8 cellular contexts compared by ENCODE assay signal in genomic region chr4:69831646-69832325, GRCh38. TPM values are rescaled to one million over a fixed set of nuclear protein-coding genes. Genes with fewer than 3 reads are reported as not detected.
DNase-seq lines count a peak whose midpoint lies in the region; ATAC-seq and TF ChIP-seq lines count a peak whose summit lies in the region.

No MANE protein-coding gene starts in this region.

- peak overlapping the region in 1 of 2 donors; percentile 43 for H3K4me3 Mint-ChIP-seq in effector memory CD8-positive, alpha-beta T cell
- no peak overlapping the region for H3K4me3 Mint-ChIP-seq in stimulated activated effector memory CD8-positive, alpha-beta T cell treated with anti-CD3 and anti-CD28 coated beads, Interleukin-12 subunit alpha, Interleukin-12 subunit beta, amount 100 ng/mL, for 72 hours
- no peak overlapping the region for H3K4me3 Mint-ChIP-seq in osteocyte (ENCODE audit: unreplicated experiment)

- peaks cover 4 to 18% of the 10 kb centered on the region in 2 donors for H3K9me3 Mint-ChIP-seq in effector memory CD8-positive, alpha-beta T cell
- peaks cover 6% of the 10 kb centered on the region for H3K9me3 Mint-ChIP-seq in stimulated activated effector memory CD8-positive, alpha-beta T cell treated with anti-CD3 and anti-CD28 coated beads, Interleukin-12 subunit alpha, Interleukin-12 subunit beta, amount 100 ng/mL, for 72 hours
- H3K9me3 Mint-ChIP-seq in osteocyte (ENCODE audit: unreplicated experiment) = no peaks in the 10 kb centered on the region

- H3K4me1 Mint-ChIP-seq in effector memory CD8-positive, alpha-beta T cell (ENCODE audit: low read depth in 2 of 2) = no peaks in the 10 kb centered on the region
- peaks cover 7% of the 10 kb centered on the region for H3K4me1 Mint-ChIP-seq in stimulated activated effector memory CD8-positive, alpha-beta T cell treated with anti-CD3 and anti-CD28 coated beads, Interleukin-12 subunit alpha, Interleukin-12 subunit beta, amount 100 ng/mL, for 72 hours
- peaks cover 25% of the 10 kb centered on the region for H3K4me1 Mint-ChIP-seq in osteocyte (ENCODE audit: unreplicated experiment)

- ATAC-seq in GM21381 (IDR thresholded peaks at IDR 0.05; ENCODE audit: unreplicated experiment) = peak; percentile 92
- ATAC-seq in effector memory CD8-positive, alpha-beta T cell (replicated peaks) = peak; percentile 46
- ATAC-seq in stimulated activated effector memory CD8-positive, alpha-beta T cell treated with anti-CD3 and anti-CD28 coated beads, Interleukin-12 subunit alpha, Interleukin-12 subunit beta, amount 100 ng/mL, for 72 hours = peak; percentile 50

- peak overlapping the region in 1 of 2 donors; percentile 23 for H3K27ac Mint-ChIP-seq in effector memory CD8-positive, alpha-beta T cell
- no peak overlapping the region for H3K27ac Mint-ChIP-seq in stimulated activated effector memory CD8-positive, alpha-beta T cell treated with anti-CD3 and anti-CD28 coated beads, Interleukin-12 subunit alpha, Interleukin-12 subunit beta, amount 100 ng/mL, for 72 hours
- H3K27ac Mint-ChIP-seq in osteocyte (ENCODE audit: unreplicated experiment) = no peak overlapping the region

- no peaks in the 10 kb centered on the region for H3K36me3 Mint-ChIP-seq in effector memory CD8-positive, alpha-beta T cell (ENCODE audit: insufficient read depth)
- no peaks in the 10 kb centered on the region for H3K36me3 Mint-ChIP-seq in stimulated activated effector memory CD8-positive, alpha-beta T cell treated with anti-CD3 and anti-CD28 coated beads, Interleukin-12 subunit alpha, Interleukin-12 subunit beta, amount 100 ng/mL, for 72 hours
- no peaks in the 10 kb centered on the region for H3K36me3 Mint-ChIP-seq in osteocyte (ENCODE audit: unreplicated experiment)

- no peaks in the 10 kb centered on the region for H3K27me3 Mint-ChIP-seq in effector memory CD8-positive, alpha-beta T cell
- H3K27me3 Mint-ChIP-seq in osteocyte (ENCODE audit: unreplicated experiment) = no peaks in the 10 kb centered on the region

- peak overlapping the region; percentile 8; the same call in 1 of the 2 replicates for H3K4me3 ChIP-seq in GM08714 (ENCODE audit: low read length)
- H3K4me3 ChIP-seq in HL-60 (replicated peaks; ENCODE audit: insufficient read depth, low read length) = peak overlapping the region; percentile 17

- no peaks in the 10 kb centered on the region for H3K27me3 ChIP-seq in HL-60 (ENCODE audit: insufficient read depth, poor library complexity, severe bottlenecking)

- TF ChIP-seq CTCF in HL-60 (IDR thresholded peaks at IDR 0.05; ENCODE audit: insufficient read depth, low read length) (no peak), osteocyte (IDR thresholded peaks at IDR 0.05) (no peak)

- H3K27ac ChIP-seq in HL-60 (replicated peaks) = peak overlapping the region; percentile 95

- DNase-seq in HL-60 (ENCODE audit: low read depth in 1 of 2, low spot score in 1 of 2) (peak; percentile 87 to 93), NCI-H1048 (lab: John Stamatoyannopoulos, UW) (no peak), NCI-H1436 (lab: John Stamatoyannopoulos, UW) (no peak), osteocyte (ENCODE audit: extremely low spot score, unreplicated experiment) (no peak)
- DNase-seq in effector memory CD8-positive, alpha-beta T cell = no peak
- DNase-seq in stimulated activated effector memory CD8-positive, alpha-beta T cell treated with anti-CD3 and anti-CD28 coated beads, Interleukin-12 subunit alpha, Interleukin-12 subunit beta, amount 100 ng/mL, for 72 hours (ENCODE audit: low spot score in 2 of 2) = no peak

RNA-seq across cellular contexts. Expression of gene SULT1E1, which starts 28.2 kb away (rescaled TPM):
- 5.1 and 6.6 TPM in 2 replicates for total RNA-seq in osteocyte

Comparison
In these comparisons a context has a peak if more than half of its experiments do, and no peak if none do; other contexts are left out.
1. DNase-seq: peak in HL-60 (2 of 2); none in effector memory CD8-positive, alpha-beta T cell (0 of 3), stimulated activated effector memory CD8-positive, alpha-beta T cell treated with anti-CD3 and anti-CD28 coated beads, Interleukin-12 subunit alpha, Interleukin-12 subunit beta, amount 100 ng/mL, for 72 hours (0 of 2), NCI-H1048 (single experiment), NCI-H1436 (single experiment) and osteocyte (single experiment).
2. Peak in every context shown above with its lines, with median percentiles within 50 percentile points of each other: ATAC-seq.